In the genomic region with DNA sequence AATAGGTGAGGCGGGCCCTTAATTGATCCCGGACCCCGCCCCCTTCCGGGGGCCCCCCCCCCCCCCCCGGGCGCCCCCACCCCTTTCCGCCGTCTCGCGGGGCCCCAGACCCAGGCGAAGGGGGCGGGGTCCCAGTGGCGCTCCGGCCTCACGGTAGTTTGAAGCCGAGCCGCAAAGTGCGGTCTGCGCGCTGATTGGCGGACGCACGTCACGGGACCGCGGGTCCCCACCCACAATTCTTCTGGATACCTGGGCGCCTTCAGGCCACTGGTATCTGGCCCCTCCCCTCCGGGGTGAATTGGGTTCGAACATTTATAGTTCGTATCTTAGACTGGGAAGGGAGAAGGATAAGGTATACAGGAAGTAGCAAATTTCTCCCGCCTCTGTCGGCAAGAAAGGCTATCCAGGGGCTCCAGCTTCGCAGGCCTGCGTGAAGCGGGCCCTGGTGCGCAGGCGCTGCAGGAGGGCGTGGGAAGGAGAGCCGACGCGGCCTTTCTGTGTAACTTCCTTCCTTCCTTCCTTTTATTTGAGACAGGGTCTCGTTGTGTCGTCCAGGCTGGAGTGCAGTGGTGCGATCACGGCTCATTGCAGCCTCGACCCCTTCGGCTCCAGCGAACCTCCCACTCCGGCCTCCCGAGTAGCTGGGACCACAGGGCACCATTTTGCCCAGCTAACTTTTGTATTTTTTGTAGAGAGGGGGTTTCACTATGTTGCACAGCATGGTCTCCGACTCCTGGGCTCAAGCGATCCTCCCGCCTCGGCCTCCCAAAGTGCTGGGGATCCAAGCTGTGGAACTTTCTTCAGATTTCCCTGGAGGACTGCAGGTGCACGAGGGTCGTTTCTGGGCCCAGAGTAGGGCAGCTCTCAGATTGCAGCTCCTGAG, we compare ENCODE assay signal across 1 cellular context.
TF ChIP-seq lines count a peak whose summit lies in the region.

No MANE protein-coding gene starts in this region.

TF ChIP-seq in HepG2, 621 proteins besides CTCF, POLR2A, EP300 and RAD21 (continued from another document and continues in another):
- TF ChIP-seq, protein P1, sequence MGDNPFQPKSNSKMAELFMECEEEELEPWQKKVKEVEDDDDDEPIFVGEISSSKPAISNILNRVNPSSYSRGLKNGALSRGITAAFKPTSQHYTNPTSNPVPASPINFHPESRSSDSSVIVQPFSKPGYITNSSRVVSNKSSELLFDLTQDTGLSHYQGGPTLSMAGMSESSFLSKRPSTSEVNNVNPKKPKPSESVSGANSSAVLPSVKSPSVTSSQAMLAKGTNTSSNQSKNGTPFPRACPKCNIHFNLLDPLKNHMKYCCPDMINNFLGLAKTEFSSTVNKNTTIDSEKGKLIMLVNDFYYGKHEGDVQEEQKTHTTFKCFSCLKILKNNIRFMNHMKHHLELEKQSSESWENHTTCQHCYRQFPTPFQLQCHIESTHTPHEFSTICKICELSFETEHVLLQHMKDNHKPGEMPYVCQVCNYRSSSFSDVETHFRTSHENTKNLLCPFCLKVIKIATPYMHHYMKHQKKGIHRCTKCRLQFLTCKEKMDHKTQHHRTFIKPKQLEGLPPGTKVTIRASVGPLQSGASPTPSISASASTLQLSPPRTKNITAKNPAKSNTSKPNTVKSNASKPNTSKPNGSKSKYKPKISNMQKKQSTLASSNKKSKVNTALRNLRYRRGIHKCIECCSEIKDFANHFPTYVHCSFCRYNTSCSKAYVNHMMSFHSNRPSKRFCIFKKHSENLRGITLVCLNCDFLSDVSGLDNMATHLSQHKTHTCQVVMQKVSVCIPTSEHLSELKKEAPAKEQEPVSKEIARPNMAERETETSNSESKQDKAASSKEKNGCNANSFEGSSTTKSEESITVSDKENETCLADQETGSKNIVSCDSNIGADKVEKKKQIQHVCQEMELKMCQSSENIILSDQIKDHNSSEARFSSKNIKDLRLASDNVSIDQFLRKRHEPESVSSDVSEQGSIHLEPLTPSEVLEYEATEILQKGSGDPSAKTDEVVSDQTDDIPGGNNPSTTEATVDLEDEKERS (CRISPR knock-in tag; IDR thresholded peaks at IDR 0.05), result no peak
- TF ChIP-seq KLF12 (CRISPR knock-in tag; IDR thresholded peaks at IDR 0.05; ENCODE audit: borderline replicate concordance) (no peak), SP2 (CRISPR knock-in tag; IDR thresholded peaks at IDR 0.05) (peak; percentile 73; the same call in 1 of the 2 replicates), ZNF432 (CRISPR knock-in tag; IDR thresholded peaks at IDR 0.05; ENCODE audit: borderline replicate concordance) (no peak), DPF2 (CRISPR knock-in tag; IDR thresholded peaks at IDR 0.05; ENCODE audit: borderline replicate concordance, low read depth) (no peak), ZNF660 (CRISPR knock-in tag; IDR thresholded peaks at IDR 0.05; ENCODE audit: borderline replicate concordance, low read depth) (no peak), ZSCAN9 (CRISPR knock-in tag; IDR thresholded peaks at IDR 0.05; ENCODE audit: borderline replicate concordance) (peak; percentile 82; the same call in 1 of the 2 replicates), ZNF713 (CRISPR knock-in tag; IDR thresholded peaks at IDR 0.05) (no peak), JDP2 (CRISPR knock-in tag; IDR thresholded peaks at IDR 0.05; ENCODE audit: borderline replicate concordance) (no peak), ZNF616 (CRISPR knock-in tag; IDR thresholded peaks at IDR 0.05; ENCODE audit: low read depth) (no peak), ISX (CRISPR knock-in tag; conservative IDR thresholded peaks at IDR 0.05) (no peak), ZMAT3 (CRISPR knock-in tag; conservative IDR thresholded peaks at IDR 0.05) (peak; percentile 47), TBL1XR1 (IDR thresholded peaks at IDR 0.05; ENCODE audit: borderline replicate concordance, low read length, partially characterized antibody) (peak; percentile 32), ZNF274 (CRISPR knock-in tag; IDR thresholded peaks at IDR 0.05) (no peak; the same call in 1 of the 2 replicates), KDM3A (CRISPR knock-in tag; IDR thresholded peaks at IDR 0.05; ENCODE audit: low read depth) (0 out of 2 replicates have a peak, but pooled peaks have one; percentile 45), ISL2 (CRISPR knock-in tag; IDR thresholded peaks at IDR 0.05) (no peak), ZNF572 (CRISPR knock-in tag; IDR thresholded peaks at IDR 0.05) (no peak), ZNF350 (CRISPR knock-in tag; IDR thresholded peaks at IDR 0.05; ENCODE audit: borderline replicate concordance, low read depth) (peak; percentile 81), ZBTB42 (CRISPR knock-in tag; IDR thresholded peaks at IDR 0.05) (no peak), KDM4B (CRISPR knock-in tag; IDR thresholded peaks at IDR 0.05) (no peak), MTA1 (CRISPR knock-in tag; IDR thresholded peaks at IDR 0.05; ENCODE audit: borderline replicate concordance) (peak; percentile 53; the same call in 1 of the 2 replicates), SUZ12 (IDR thresholded peaks at IDR 0.05; ENCODE audit: low read depth, low read length) (no peak), ZNF678 (CRISPR knock-in tag; IDR thresholded peaks at IDR 0.05) (no peak), MBD4 (IDR thresholded peaks at IDR 0.05; ENCODE audit: borderline replicate concordance, low read length) (no peak), CBFB (CRISPR knock-in tag; IDR thresholded peaks at IDR 0.05) (no peak), ZNF3 (CRISPR knock-in tag; IDR thresholded peaks at IDR 0.05) (no peak), IKZF1 (IDR thresholded peaks at IDR 0.05) (no peak), IRF2 (CRISPR knock-in tag; IDR thresholded peaks at IDR 0.05) (peak; percentile 53), ZEB1 (IDR thresholded peaks at IDR 0.05; ENCODE audit: insufficient replicate concordance, low read depth) (no peak), SMARCE1 (IDR thresholded peaks at IDR 0.05; ENCODE audit: borderline replicate concordance) (no peak), U2AF1 (optimal IDR thresholded peaks at IDR 0.05; ENCODE audit: low read depth, low read length) (peak; percentile 59), GTF3A (CRISPR knock-in tag; conservative IDR thresholded peaks at IDR 0.05) (no peak), ZFY (CRISPR knock-in tag; IDR thresholded peaks at IDR 0.05) (peak; percentile 83), ZNF607 (CRISPR knock-in tag; IDR thresholded peaks at IDR 0.05; ENCODE audit: borderline replicate concordance) (no peak), NCOA1 (CRISPR knock-in tag; IDR thresholded peaks at IDR 0.05) (no peak), DNMT1 (CRISPR knock-in tag; IDR thresholded peaks at IDR 0.05) (no peak), ASH2L (IDR thresholded peaks at IDR 0.05; ENCODE audit: insufficient read length, low read depth, low read length) (peak; percentile 46), POGZ (CRISPR knock-in tag; IDR thresholded peaks at IDR 0.05) (0 out of 2 replicates have a peak, but pooled peaks have one; percentile 35), KDM1A (CRISPR knock-in tag; IDR thresholded peaks at IDR 0.05) (no peak), RFXAP (CRISPR knock-in tag; IDR thresholded peaks at IDR 0.05; ENCODE audit: borderline replicate concordance) (no peak), KMT2B (CRISPR knock-in tag; IDR thresholded peaks at IDR 0.05) (no peak), RNF2 (conservative IDR thresholded peaks at IDR 0.05; ENCODE audit: low read depth) (peak; percentile 71; the same call in 1 of the 2 replicates), TOPORS (CRISPR knock-in tag; IDR thresholded peaks at IDR 0.05) (no peak), ATF1 (CRISPR knock-in tag; IDR thresholded peaks at IDR 0.05) (0 out of 2 replicates have a peak, but pooled peaks have one; percentile 46), NR2F1 (CRISPR knock-in tag; IDR thresholded peaks at IDR 0.05) (no peak), ZNF775 (CRISPR knock-in tag; IDR thresholded peaks at IDR 0.05; ENCODE audit: borderline replicate concordance) (no peak), ZNF317 (CRISPR knock-in tag; IDR thresholded peaks at IDR 0.05) (no peak), TBX3 (IDR thresholded peaks at IDR 0.05; ENCODE audit: borderline replicate concordance) (no peak), SIN3A (IDR thresholded peaks at IDR 0.05; ENCODE audit: borderline replicate concordance, low read depth, low read length) (no peak), U2AF2 (IDR thresholded peaks at IDR 0.05; ENCODE audit: low read depth, low read length) (peak; percentile 79; the same call in 1 of the 2 replicates), KLF13 (CRISPR knock-in tag; IDR thresholded peaks at IDR 0.05) (0 out of 2 replicates have a peak, but pooled peaks have one; percentile 75), CEBPB (IDR thresholded peaks at IDR 0.05; ENCODE audit: borderline replicate concordance, low read depth, low read length) (no peak)
- TF ChIP-seq, protein P2, sequence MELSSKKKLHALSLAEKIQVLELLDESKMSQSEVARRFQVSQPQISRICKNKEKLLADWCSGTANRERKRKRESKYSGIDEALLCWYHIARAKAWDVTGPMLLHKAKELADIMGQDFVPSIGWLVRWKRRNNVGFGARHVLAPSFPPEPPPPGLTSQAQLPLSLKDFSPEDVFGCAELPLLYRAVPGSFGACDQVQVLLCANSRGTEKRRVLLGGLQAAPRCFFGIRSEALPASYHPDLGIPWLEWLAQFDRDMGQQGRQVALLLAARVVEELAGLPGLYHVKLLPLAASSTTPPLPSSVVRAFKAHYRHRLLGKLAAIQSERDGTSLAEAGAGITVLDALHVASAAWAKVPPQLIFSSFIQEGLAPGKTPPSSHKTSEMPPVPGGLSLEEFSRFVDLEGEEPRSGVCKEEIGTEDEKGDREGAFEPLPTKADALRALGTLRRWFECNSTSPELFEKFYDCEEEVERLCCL (CRISPR knock-in tag; IDR thresholded peaks at IDR 0.05; ENCODE audit: borderline replicate concordance), result no peak
- TF ChIP-seq, protein P3, sequence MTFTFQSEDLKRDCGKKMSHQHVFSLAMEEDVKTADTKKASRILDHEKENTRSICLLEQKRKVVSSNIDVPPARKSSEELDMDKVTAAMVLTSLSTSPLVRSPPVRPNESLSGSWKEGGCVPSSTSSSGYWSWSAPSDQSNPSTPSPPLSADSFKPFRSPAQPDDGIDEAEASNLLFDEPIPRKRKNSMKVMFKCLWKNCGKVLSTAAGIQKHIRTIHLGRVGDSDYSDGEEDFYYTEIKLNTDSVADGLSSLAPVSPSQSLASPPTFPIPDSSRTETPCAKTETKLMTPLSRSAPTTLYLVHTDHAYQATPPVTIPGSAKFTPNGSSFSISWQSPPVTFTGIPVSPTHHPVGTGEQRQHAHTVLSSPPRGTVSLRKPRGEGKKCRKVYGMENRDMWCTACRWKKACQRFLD (CRISPR knock-in tag; IDR thresholded peaks at IDR 0.05; ENCODE audit: borderline replicate concordance), result 0 out of 2 replicates have a peak, but pooled peaks have one; percentile 33
- TF ChIP-seq, protein P4, sequence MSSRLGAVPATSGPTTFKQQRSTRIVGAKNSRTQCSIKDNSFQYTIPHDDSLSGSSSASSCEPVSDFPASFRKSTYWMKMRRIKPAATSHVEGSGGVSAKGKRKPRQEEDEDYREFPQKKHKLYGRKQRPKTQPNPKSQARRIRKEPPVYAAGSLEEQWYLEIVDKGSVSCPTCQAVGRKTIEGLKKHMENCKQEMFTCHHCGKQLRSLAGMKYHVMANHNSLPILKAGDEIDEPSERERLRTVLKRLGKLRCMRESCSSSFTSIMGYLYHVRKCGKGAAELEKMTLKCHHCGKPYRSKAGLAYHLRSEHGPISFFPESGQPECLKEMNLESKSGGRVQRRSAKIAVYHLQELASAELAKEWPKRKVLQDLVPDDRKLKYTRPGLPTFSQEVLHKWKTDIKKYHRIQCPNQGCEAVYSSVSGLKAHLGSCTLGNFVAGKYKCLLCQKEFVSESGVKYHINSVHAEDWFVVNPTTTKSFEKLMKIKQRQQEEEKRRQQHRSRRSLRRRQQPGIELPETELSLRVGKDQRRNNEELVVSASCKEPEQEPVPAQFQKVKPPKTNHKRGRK (CRISPR knock-in tag; IDR thresholded peaks at IDR 0.05), result no peak
- TF ChIP-seq, protein P5, sequence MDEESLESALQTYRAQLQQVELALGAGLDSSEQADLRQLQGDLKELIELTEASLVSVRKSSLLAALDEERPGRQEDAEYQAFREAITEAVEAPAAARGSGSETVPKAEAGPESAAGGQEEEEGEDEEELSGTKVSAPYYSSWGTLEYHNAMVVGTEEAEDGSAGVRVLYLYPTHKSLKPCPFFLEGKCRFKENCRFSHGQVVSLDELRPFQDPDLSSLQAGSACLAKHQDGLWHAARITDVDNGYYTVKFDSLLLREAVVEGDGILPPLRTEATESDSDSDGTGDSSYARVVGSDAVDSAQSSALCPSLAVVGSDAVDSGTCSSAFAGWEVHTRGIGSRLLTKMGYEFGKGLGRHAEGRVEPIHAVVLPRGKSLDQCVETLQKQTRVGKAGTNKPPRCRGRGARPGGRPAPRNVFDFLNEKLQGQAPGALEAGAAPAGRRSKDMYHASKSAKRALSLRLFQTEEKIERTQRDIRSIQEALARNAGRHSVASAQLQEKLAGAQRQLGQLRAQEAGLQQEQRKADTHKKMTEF (CRISPR knock-in tag; IDR thresholded peaks at IDR 0.05), result peak; percentile 70; the same call in 1 of the 2 replicates
- TF ChIP-seq, protein P6, sequence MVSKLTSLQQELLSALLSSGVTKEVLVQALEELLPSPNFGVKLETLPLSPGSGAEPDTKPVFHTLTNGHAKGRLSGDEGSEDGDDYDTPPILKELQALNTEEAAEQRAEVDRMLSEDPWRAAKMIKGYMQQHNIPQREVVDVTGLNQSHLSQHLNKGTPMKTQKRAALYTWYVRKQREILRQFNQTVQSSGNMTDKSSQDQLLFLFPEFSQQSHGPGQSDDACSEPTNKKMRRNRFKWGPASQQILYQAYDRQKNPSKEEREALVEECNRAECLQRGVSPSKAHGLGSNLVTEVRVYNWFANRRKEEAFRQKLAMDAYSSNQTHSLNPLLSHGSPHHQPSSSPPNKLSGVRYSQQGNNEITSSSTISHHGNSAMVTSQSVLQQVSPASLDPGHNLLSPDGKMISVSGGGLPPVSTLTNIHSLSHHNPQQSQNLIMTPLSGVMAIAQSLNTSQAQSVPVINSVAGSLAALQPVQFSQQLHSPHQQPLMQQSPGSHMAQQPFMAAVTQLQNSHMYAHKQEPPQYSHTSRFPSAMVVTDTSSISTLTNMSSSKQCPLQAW (CRISPR knock-in tag; IDR thresholded peaks at IDR 0.05), result no peak
- TF ChIP-seq, protein P7, sequence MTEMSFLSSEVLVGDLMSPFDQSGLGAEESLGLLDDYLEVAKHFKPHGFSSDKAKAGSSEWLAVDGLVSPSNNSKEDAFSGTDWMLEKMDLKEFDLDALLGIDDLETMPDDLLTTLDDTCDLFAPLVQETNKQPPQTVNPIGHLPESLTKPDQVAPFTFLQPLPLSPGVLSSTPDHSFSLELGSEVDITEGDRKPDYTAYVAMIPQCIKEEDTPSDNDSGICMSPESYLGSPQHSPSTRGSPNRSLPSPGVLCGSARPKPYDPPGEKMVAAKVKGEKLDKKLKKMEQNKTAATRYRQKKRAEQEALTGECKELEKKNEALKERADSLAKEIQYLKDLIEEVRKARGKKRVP (CRISPR knock-in tag; IDR thresholded peaks at IDR 0.05), result no peak
- TF ChIP-seq, protein P8, sequence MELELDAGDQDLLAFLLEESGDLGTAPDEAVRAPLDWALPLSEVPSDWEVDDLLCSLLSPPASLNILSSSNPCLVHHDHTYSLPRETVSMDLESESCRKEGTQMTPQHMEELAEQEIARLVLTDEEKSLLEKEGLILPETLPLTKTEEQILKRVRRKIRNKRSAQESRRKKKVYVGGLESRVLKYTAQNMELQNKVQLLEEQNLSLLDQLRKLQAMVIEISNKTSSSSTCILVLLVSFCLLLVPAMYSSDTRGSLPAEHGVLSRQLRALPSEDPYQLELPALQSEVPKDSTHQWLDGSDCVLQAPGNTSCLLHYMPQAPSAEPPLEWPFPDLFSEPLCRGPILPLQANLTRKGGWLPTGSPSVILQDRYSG (CRISPR knock-in tag; IDR thresholded peaks at IDR 0.05), result no peak
